Comparison of ENCODE assay signal across 8 cellular contexts in genomic region chr7:112286294-112287086, GRCh38.
DNase-seq lines count a peak whose midpoint lies in the region; ATAC-seq and TF ChIP-seq lines count a peak whose summit lies in the region.

No MANE protein-coding gene starts in this region.

- peaks cover 4 to 14% of the 10 kb centered on the region in 2 donors for H3K36me3 Mint-ChIP-seq in stimulated activated naive B cell treated with anti-CD40 and anti-IgM and Interleukin-4, amounts not matched to agents 10 μg/mL and 1 μg/mL and 100 μg/mL, for 72 hours

- WGBS in body of pancreas, 2 donors: 52 to 75% methylated on average over 5 of the region's 5 CpGs

- H3K27ac Mint-ChIP-seq in stimulated activated naive B cell treated with anti-CD40 and anti-IgM and Interleukin-4, amounts not matched to agents 10 μg/mL and 1 μg/mL and 100 μg/mL, for 72 hours: no peak overlapping the region

- H3K4me3 Mint-ChIP-seq in stimulated activated naive B cell treated with anti-CD40 and anti-IgM and Interleukin-4, amounts not matched to agents 10 μg/mL and 1 μg/mL and 100 μg/mL, for 72 hours: no peak overlapping the region

- no peak for TF ChIP-seq CTCF in body of pancreas (IDR thresholded peaks at IDR 0.05)

- H3K27me3 ChIP-seq in body of pancreas: no peaks in the 10 kb centered on the region

- H3K9me3 Mint-ChIP-seq in stimulated activated naive B cell treated with anti-CD40 and anti-IgM and Interleukin-4, amounts not matched to agents 10 μg/mL and 1 μg/mL and 100 μg/mL, for 72 hours: no peaks in the 10 kb centered on the region

- no peaks in the 10 kb centered on the region for H3K27me3 Mint-ChIP-seq in stimulated activated naive B cell treated with anti-CD40 and anti-IgM and Interleukin-4, amounts not matched to agents 10 μg/mL and 1 μg/mL and 100 μg/mL, for 72 hours

- intact Hi-C loops in body of pancreas (cut with DNase I): no loop called here

- ATAC-seq in HG03064 (IDR thresholded peaks at IDR 0.05; ENCODE audit: low read depth, unreplicated experiment) (peak; percentile 76), body of pancreas (no peak)
- peak; percentile 20 to 57 for ATAC-seq in stimulated activated naive B cell treated with anti-CD40 and anti-IgM and Interleukin-4, amounts not matched to agents 10 μg/mL and 1 μg/mL and 100 μg/mL, for 72 hours (replicated peaks)

- H3K9me3 ChIP-seq in body of pancreas: no peaks in the 10 kb centered on the region

- no peak for TF ChIP-seq POLR2A in body of pancreas (IDR thresholded peaks at IDR 0.05)

- no peak overlapping the region for H3K27ac ChIP-seq in body of pancreas

- no peak overlapping the region for H3K4me3 ChIP-seq in body of pancreas

- peaks cover 11 to 29% of the 10 kb centered on the region in 2 donors for H3K4me1 Mint-ChIP-seq in stimulated activated naive B cell treated with anti-CD40 and anti-IgM and Interleukin-4, amounts not matched to agents 10 μg/mL and 1 μg/mL and 100 μg/mL, for 72 hours

- H3K4me1 ChIP-seq in body of pancreas: peaks cover 8% of the 10 kb centered on the region

- DNase-seq in NCI-H2107 treated with DMSO at 0.1 percent for 48 hours (lab: John Stamatoyannopoulos, UW; ENCODE audit: unreplicated experiment): peak; percentile 5
- no peak for DNase-seq in NCI-H2107 (lab: John Stamatoyannopoulos, UW)
- peak; percentile 89 for DNase-seq in NCI-H446 treated with DMSO at 0.1 percent for 48 hours (lab: John Stamatoyannopoulos, UW)
- no peak for DNase-seq in stimulated activated naive B cell treated with anti-CD40 and anti-IgM and Interleukin-4, amounts not matched to agents 10 μg/mL and 1 μg/mL and 100 μg/mL, for 72 hours
- no peak for DNase-seq in body of pancreas
- DNase-seq in activated gamma-delta T cell treated with Interleukin-2 at 50 U/mL for 16 hours: no peak
- DNase-seq in inferior parietal cortex (ENCODE audit: extremely low spot score): no peak

- no peaks in the 10 kb centered on the region for H3K36me3 ChIP-seq in body of pancreas (replicated peaks in 1 of 2; ENCODE audit: insufficient read depth in 1 of 2, low read depth in 2 of 2)

Comparison
In these comparisons a context has a peak if more than half of its experiments do, and no peak if none do; other contexts are left out.
1. DNase-seq: peak in NCI-H2107 treated with DMSO at 0.1 percent for 48 hours (single experiment) and NCI-H446 treated with DMSO at 0.1 percent for 48 hours (single experiment); none in NCI-H2107 (single experiment), stimulated activated naive B cell treated with anti-CD40 and anti-IgM and Interleukin-4, amounts not matched to agents 10 μg/mL and 1 μg/mL and 100 μg/mL, for 72 hours (single experiment), body of pancreas (0 of 4), activated gamma-delta T cell treated with Interleukin-2 at 50 U/mL for 16 hours (single experiment) and inferior parietal cortex (single experiment).